11 cellular contexts compared by ENCODE assay signal in the genomic region with DNA sequence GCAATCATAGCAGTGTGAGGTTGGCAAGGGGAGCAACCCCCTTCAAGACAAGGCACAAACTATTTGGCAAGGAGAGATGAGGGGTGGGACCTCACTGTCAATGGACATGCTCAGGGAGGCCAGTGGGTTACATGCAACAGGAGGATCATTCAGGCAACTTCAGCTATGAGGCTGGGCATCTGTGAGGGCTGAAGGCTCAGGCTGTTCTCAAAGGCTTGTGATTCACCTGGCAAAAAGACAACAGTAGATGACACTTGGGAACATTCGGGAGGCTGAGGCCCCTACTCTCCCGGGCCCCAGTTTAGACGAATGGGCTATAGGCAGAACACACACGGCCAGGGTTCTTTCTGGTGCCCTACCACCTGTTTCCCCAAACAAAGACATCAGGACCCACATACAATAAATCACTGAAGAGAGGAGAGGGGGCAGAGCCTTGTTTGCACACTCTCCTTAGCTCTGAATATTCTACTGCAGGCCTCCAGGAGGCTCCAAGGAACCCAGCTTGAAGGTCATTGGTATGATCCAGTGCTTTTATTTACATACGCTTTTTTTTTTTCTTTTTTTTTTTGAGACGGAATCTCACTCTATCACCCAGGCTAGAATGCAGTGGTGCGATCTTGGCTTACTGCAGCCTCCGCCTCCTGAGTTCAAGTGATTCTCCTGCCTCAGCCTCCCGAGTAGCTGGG. TPM values are rescaled to one million over a fixed set of nuclear protein-coding genes. Genes with fewer than 3 reads are reported as not detected.
DNase-seq lines count a peak whose midpoint lies in the region; ATAC-seq, FAIRE-seq and TF ChIP-seq lines count a peak whose summit lies in the region.
"Had no signal": no experiment of that assay in that cellular context is flagged by ENCODE, and none has a peak within 500 bp of the region (broad histone marks: within the 10 kb centered on the region; RNA-seq: fewer than 3 reads in every experiment).

No MANE protein-coding gene starts in this region.

- H3K9me3 Mint-ChIP-seq in activated CD8-positive, alpha-beta T cell treated with anti-CD3 and anti-CD28 coated beads, Interleukin-2, amount 10 ng/mL, durations not matched to agents 7 days and 5 days (ENCODE audit: insufficient read depth): no peaks in the 10 kb centered on the region

- CTCF ChIA-PET in AG04450 (lab: Charles Lee): interaction anchor here (0.9 to 1.9 kb wide), 8 partner anchors 10 to 359 kb away, joined by 3 to 11 read pairs (median 4); partner anchors contain the start of gene VARS2
- CTCF ChIA-PET in activated CD8-positive, alpha-beta T cell treated with anti-CD3 and anti-CD28 coated beads, Interleukin-2, amount 10 ng/mL, durations not matched to agents 7 days and 5 days (lab: Charles Lee): interaction anchor here (0.6 to 25.4 kb wide), 9 partner anchors 10 to 186 kb away, joined by 3 to 686 read pairs (median 5); partner anchors contain the start of genes DHX16, FLOT1 and MDC1

- no peak overlapping the region for H3K4me3 Mint-ChIP-seq in activated CD8-positive, alpha-beta T cell treated with anti-CD3 and anti-CD28 coated beads, Interleukin-2, amount 10 ng/mL, durations not matched to agents 7 days and 5 days

- no peaks in the 10 kb centered on the region for H3K9me3 ChIP-seq in AG04450 (ENCODE audit: control insufficient read depth, insufficient read depth, low read length)

- H3K27me3 Mint-ChIP-seq in activated CD8-positive, alpha-beta T cell treated with anti-CD3 and anti-CD28 coated beads, Interleukin-2, amount 10 ng/mL, durations not matched to agents 7 days and 5 days (ENCODE audit: low read depth): no peaks in the 10 kb centered on the region

- H3K27ac ChIP-seq in AG04450 (ENCODE audit: low read depth, low read length): peak overlapping the region; percentile 21

- peaks cover 86% of the 10 kb centered on the region for H3K36me3 Mint-ChIP-seq in activated CD8-positive, alpha-beta T cell treated with anti-CD3 and anti-CD28 coated beads, Interleukin-2, amount 10 ng/mL, durations not matched to agents 7 days and 5 days (ENCODE audit: low read depth)

- peak overlapping the region; percentile 46 for H3K27ac Mint-ChIP-seq in activated CD8-positive, alpha-beta T cell treated with anti-CD3 and anti-CD28 coated beads, Interleukin-2, amount 10 ng/mL, durations not matched to agents 7 days and 5 days

- ATAC-seq in activated CD8-positive, alpha-beta T cell treated with anti-CD3 and anti-CD28 coated beads, Interleukin-2, amount 10 ng/mL, durations not matched to agents 7 days and 5 days: no peak
- ATAC-seq in GM18511 (IDR thresholded peaks at IDR 0.05; ENCODE audit: unreplicated experiment) (no peak), left lobe of liver (no peak)

- peak; percentile 96 for FAIRE-seq in G401.6 (lab: Jason Lieb, UNC)

- H3K27me3 ChIP-seq in AG04450 (ENCODE audit: control insufficient read depth, insufficient read depth, low read length): no peaks in the 10 kb centered on the region
- H3K27me3 ChIP-seq in kidney epithelial cell (ENCODE audit: control insufficient read depth, insufficient read depth, low read length): no peaks in the 10 kb centered on the region

- TF ChIP-seq CTCF in AG04450 (IDR thresholded peaks at IDR 0.05; ENCODE audit: low read depth, low read length) (peak; percentile 56), kidney epithelial cell (IDR thresholded peaks at IDR 0.05; ENCODE audit: insufficient read depth, low read length, poor library complexity, severe bottlenecking) (peak; percentile 6)

- H3K4me3 ChIP-seq in AG04450 (ENCODE audit: low read depth, low read length): no peak overlapping the region
- no peak overlapping the region for H3K4me3 ChIP-seq in kidney epithelial cell (ENCODE audit: low read depth, low read length)

- peaks cover 3% of the 10 kb centered on the region for H3K36me3 ChIP-seq in kidney epithelial cell (ENCODE audit: control insufficient read depth, insufficient read depth, low read length)

- H3K4me1 Mint-ChIP-seq in activated CD8-positive, alpha-beta T cell treated with anti-CD3 and anti-CD28 coated beads, Interleukin-2, amount 10 ng/mL, durations not matched to agents 7 days and 5 days (ENCODE audit: low read depth): peaks cover 68% of the 10 kb centered on the region

- DNase-seq in AG04450 (ENCODE audit: low read depth, low spot score) (no peak), kidney epithelial cell (ENCODE audit: low read depth) (no peak), HT-29 (ENCODE audit: low spot score) (no peak), left lobe of liver (ENCODE audit: low spot score) (no peak), SKM-1 (lab: John Stamatoyannopoulos, UW; ENCODE audit: unreplicated experiment) (no peak)
- no peak for DNase-seq in activated CD8-positive, alpha-beta T cell treated with anti-CD3 and anti-CD28 coated beads, Interleukin-2, amount 10 ng/mL, durations not matched to agents 7 days and 5 days
- DNase-seq: activated CD4-positive, alpha-beta T cell treated with anti-CD3 and anti-CD28 coated beads, Interleukin-2, amount 50 U/mL, for 48 hours; foreskin melanocyte; NCI-H1930 had no signal

- POLR2A ChIA-PET in AG04450 (lab: Yijun Ruan, JAX): interaction anchor here (0.6 to 1.0 kb wide), 5 partner anchors 12 to 359 kb away, joined by 3 to 11 read pairs (median 4); no protein-coding TSS in a partner anchor
- POLR2A ChIA-PET in activated CD8-positive, alpha-beta T cell treated with anti-CD3 and anti-CD28 coated beads, Interleukin-2, amount 10 ng/mL, durations not matched to agents 7 days and 5 days (lab: Charles Lee): interaction anchor here (0.6 to 12.8 kb wide), 5 partner anchors 9 to 129 kb away, joined by 3 to 343 read pairs (median 17); partner anchors contain the start of gene MDC1

RNA-seq across cellular contexts. Expression of gene TUBB, which starts 7.9 kb away (rescaled TPM):
- 1,457 and 1,715 TPM in 2 replicates for polyA plus RNA-seq in AG04450 (2011; rRNA removed)
- 1,694 and 2,026 TPM in 2 replicates for polyA minus RNA-seq in AG04450 (2011; rRNA and poly(A)+ RNA removed)
- 1,000 to 10,000 TPM; 1,638 to 1,703 TPM for total RNA-seq in activated CD8-positive, alpha-beta T cell treated with anti-CD3 and anti-CD28 coated beads, Interleukin-2, amount 10 ng/mL, durations not matched to agents 7 days and 5 days
- 808 and 855 TPM in 2 replicates for total RNA-seq in kidney epithelial cell
- 935 and 959 TPM in 2 replicates for total RNA-seq in HT-29 (2014; rRNA removed; shearing (Covaris generic))
- 219 TPM for total RNA-seq in left lobe of liver

RNA-seq across cellular contexts. Expression of gene MDC1, which starts 11.0 kb away (rescaled TPM):
- 4.1 and 6.8 TPM in 2 replicates for polyA plus RNA-seq in AG04450 (2011; rRNA removed)
- polyA minus RNA-seq in AG04450 (2011; rRNA and poly(A)+ RNA removed): 9.0 and 9.5 TPM in 2 replicates
- total RNA-seq in activated CD8-positive, alpha-beta T cell treated with anti-CD3 and anti-CD28 coated beads, Interleukin-2, amount 10 ng/mL, durations not matched to agents 7 days and 5 days: 10 to 100 TPM; 48.5 to 52.4 TPM
- 11.4 and 14.7 TPM in 2 replicates for total RNA-seq in kidney epithelial cell
- 24.8 and 24.9 TPM in 2 replicates for total RNA-seq in HT-29 (2014; rRNA removed; shearing (Covaris generic))
- 13.7 TPM for total RNA-seq in left lobe of liver

RNA-seq across cellular contexts. Expression of gene FLOT1, which starts 14.4 kb away (rescaled TPM):
- 155 and 156 TPM in 2 replicates for polyA plus RNA-seq in AG04450 (2011; rRNA removed)
- polyA minus RNA-seq in AG04450 (2011; rRNA and poly(A)+ RNA removed): 96.0 and 99.8 TPM in 2 replicates
- 100 to 1,000 TPM; 314 to 317 TPM for total RNA-seq in activated CD8-positive, alpha-beta T cell treated with anti-CD3 and anti-CD28 coated beads, Interleukin-2, amount 10 ng/mL, durations not matched to agents 7 days and 5 days
- 136 and 142 TPM in 2 replicates for total RNA-seq in kidney epithelial cell
- total RNA-seq in HT-29 (2014; rRNA removed; shearing (Covaris generic)): 142 and 152 TPM in 2 replicates
- 45.9 TPM for total RNA-seq in left lobe of liver

RNA-seq across cellular contexts. Expression of gene IER3, which starts 16.3 kb away (rescaled TPM):
- 85.2 and 98.7 TPM in 2 replicates for polyA plus RNA-seq in AG04450 (2011; rRNA removed)
- 59.6 and 80.4 TPM in 2 replicates for polyA minus RNA-seq in AG04450 (2011; rRNA and poly(A)+ RNA removed)
- total RNA-seq in activated CD8-positive, alpha-beta T cell treated with anti-CD3 and anti-CD28 coated beads, Interleukin-2, amount 10 ng/mL, durations not matched to agents 7 days and 5 days: 10 to 100 TPM; 76.6 to 82.9 TPM
- total RNA-seq in kidney epithelial cell (188 and 229 TPM in 2 replicates), left lobe of liver (5.8 TPM)
- 200 and 206 TPM in 2 replicates for total RNA-seq in HT-29 (2014; rRNA removed; shearing (Covaris generic))

RNA-seq across cellular contexts. Expression of gene NRM, which starts 37.3 kb away (rescaled TPM):
- polyA plus RNA-seq in AG04450 (2011; rRNA removed): 14.6 and 17.4 TPM in 2 replicates
- polyA minus RNA-seq in AG04450 (2011; rRNA and poly(A)+ RNA removed): 11.0 and 15.0 TPM in 2 replicates
- 10 to 100 TPM; 41.7 to 44.6 TPM for total RNA-seq in activated CD8-positive, alpha-beta T cell treated with anti-CD3 and anti-CD28 coated beads, Interleukin-2, amount 10 ng/mL, durations not matched to agents 7 days and 5 days
- total RNA-seq in kidney epithelial cell (8.9 and 10.4 TPM in 2 replicates), left lobe of liver (1.8 TPM)
- total RNA-seq in HT-29 (2014; rRNA removed; shearing (Covaris generic)): 16.2 and 18.3 TPM in 2 replicates
